In the genomic region with DNA sequence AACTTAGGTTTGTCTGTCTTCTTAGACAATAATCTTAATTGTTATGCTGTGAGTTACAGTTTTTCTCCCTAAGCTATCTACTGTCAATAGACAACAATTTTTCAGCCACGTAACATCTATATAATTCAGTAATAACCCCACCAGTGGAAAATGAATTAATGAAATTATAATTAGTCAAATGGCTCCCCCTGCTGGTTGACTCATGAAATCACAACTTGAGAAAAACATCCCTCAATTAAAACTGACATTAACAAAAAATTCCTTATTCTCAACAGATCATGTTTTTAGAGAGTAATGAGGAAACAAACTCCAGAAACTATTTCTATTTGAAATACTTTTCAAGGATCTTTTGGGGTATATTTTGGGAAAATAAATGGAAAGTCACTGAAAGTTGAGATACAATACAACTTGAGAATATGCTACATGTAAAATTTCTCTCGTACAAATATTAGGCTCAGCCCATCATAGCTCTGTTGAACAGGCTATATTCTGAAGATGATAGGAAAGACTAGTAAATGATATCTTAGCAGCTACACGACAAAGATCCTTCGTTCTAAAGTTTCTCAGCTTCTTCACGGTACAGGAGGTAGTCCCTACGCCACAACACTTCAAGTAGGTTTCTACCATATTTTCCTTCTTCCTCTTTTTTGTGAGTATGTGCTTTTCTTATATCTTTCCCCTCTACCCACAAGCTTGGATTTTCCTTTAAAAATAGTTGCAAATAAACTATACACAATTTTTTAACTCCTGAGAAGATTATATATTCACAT, we compare ENCODE assay signal across 8 cellular contexts. TPM values are rescaled to one million over a fixed set of nuclear protein-coding genes. Genes with fewer than 3 reads are reported as not detected.
DNase-seq lines count a peak whose midpoint lies in the region; ATAC-seq, FAIRE-seq and TF ChIP-seq lines count a peak whose summit lies in the region.

No MANE protein-coding gene starts in this region.

- peaks cover 15% of the 10 kb centered on the region for H3K36me3 Mint-ChIP-seq in activated naive CD8-positive, alpha-beta T cell treated with anti-CD3 and anti-CD28 coated beads for 36 hours

- TF ChIP-seq POLR2A in A549 (IDR thresholded peaks at IDR 0.05; ENCODE audit: low read length), result no peak
- no peak for TF ChIP-seq POLR2A in transverse colon (IDR thresholded peaks at IDR 0.05)

- TF ChIP-seq CTCF in A549 (IDR thresholded peaks at IDR 0.05) (peak; percentile 77), transverse colon (IDR thresholded peaks at IDR 0.05) (peak; percentile 72 to 91 (median 75))

- no peaks in the 10 kb centered on the region for H3K9me3 Mint-ChIP-seq in activated naive CD8-positive, alpha-beta T cell treated with anti-CD3 and anti-CD28 coated beads for 36 hours

- no peak overlapping the region for H3K4me3 Mint-ChIP-seq in activated naive CD8-positive, alpha-beta T cell treated with anti-CD3 and anti-CD28 coated beads for 36 hours

- H3K9me3 ChIP-seq in A549 (no peaks in the 10 kb centered on the region), transverse colon (no peaks in the 10 kb centered on the region)

- peak; percentile 69 to 79 for TF ChIP-seq RAD21 in A549 (conservative IDR thresholded peaks at IDR 0.05 in 1 of 2, IDR thresholded peaks at IDR 0.05 in 1 of 2)

- DNase-seq in A549 (ENCODE audit: low read depth in 1 of 2, low spot score in 1 of 2) (peak; percentile 13 to 43), EL (peak; percentile 40), NCI-H2029 treated with DMSO at 0.1 percent for 48 hours (lab: John Stamatoyannopoulos, UW) (peak; percentile 14), inferior parietal cortex (ENCODE audit: extremely low spot score) (peak; percentile 77), transverse colon (no peak)
- no peak for DNase-seq in activated naive CD8-positive, alpha-beta T cell treated with anti-CD3 and anti-CD28 coated beads for 36 hours
- no peak for DNase-seq in activated CD4-positive, CD25-positive, alpha-beta regulatory T cell treated with anti-CD3 and anti-CD28 coated beads, Interleukin-2, amount 50 U/mL, for 72 hours

- POLR2A ChIA-PET in A549 (lab: Yijun Ruan, JAX), result interaction anchor here (0.7 kb wide), 1 partner anchor 252 kb away, joined by 3 read pairs; a partner anchor contains a TSS

- WGBS in A549 (ENCODE audit: missing lambda C conversion rate), result 53% methylated on average over 6 of the region's 6 CpGs
- 54 to 61% methylated on average over 6 of the region's 6 CpGs for WGBS in transverse colon (ENCODE audit: low coverage in 1 of 2), 2 donors

- H3K4me1 ChIP-seq in A549, result no peaks in the 10 kb centered on the region
- H3K4me1 ChIP-seq in transverse colon, result peaks cover 0 to 2% (median 0%) of the 10 kb centered on the region in 4 donors

- H3K36me3 ChIP-seq in transverse colon, result peaks cover 0 to 24% (median 0%) of the 10 kb centered on the region in 4 donors

- peaks cover 47% of the 10 kb centered on the region for H3K4me1 Mint-ChIP-seq in activated naive CD8-positive, alpha-beta T cell treated with anti-CD3 and anti-CD28 coated beads for 36 hours

- peak overlapping the region; percentile 59 for H3K27ac Mint-ChIP-seq in activated naive CD8-positive, alpha-beta T cell treated with anti-CD3 and anti-CD28 coated beads for 36 hours

- peak; percentile 39 for FAIRE-seq in A549 (lab: Jason Lieb, UNC)

- ATAC-seq in A549, result no peak
- ATAC-seq in GM19463 (IDR thresholded peaks at IDR 0.05; ENCODE audit: unreplicated experiment), result no peak

- intact Hi-C loops in transverse colon (cut with DNase I; ENCODE audit: low total_unique reads), result no loop called here

- H3K4me3 ChIP-seq in A549 (no peak overlapping the region), transverse colon (no peak overlapping the region)

- H3K27me3 Mint-ChIP-seq in activated naive CD8-positive, alpha-beta T cell treated with anti-CD3 and anti-CD28 coated beads for 36 hours, result no peaks in the 10 kb centered on the region

- no peak overlapping the region for H3K4me2 ChIP-seq in A549

- CTCF ChIA-PET in A549 (lab: Yijun Ruan, JAX), result interaction anchor here (0.7 to 14.7 kb wide), 11 partner anchors 12 to 335 kb away, joined by 3 to 186 read pairs (median 5); a partner anchor contains a TSS

- H3K27me3 ChIP-seq in transverse colon, result no peaks in the 10 kb centered on the region

- in situ Hi-C loops in transverse colon (cut with MboI; ENCODE audit: low pct_ligation_motif_present in 1 of 4, low pct_unique_long_range_greater_than_20kb in 1 of 4, low sequenced_read_pairs in 3 of 4), result loop anchor here in 3 of 4 donors (5.0 to 10.0 kb wide), 2 partner anchors 248 to 250 kb away; a partner anchor contains a TSS

- TF ChIP-seq EP300 in A549 (IDR thresholded peaks at IDR 0.05) (no peak), transverse colon (IDR thresholded peaks at IDR 0.05; ENCODE audit: low read depth) (no peak)

- H3K27ac ChIP-seq in A549, result no peak overlapping the region
- H3K27ac ChIP-seq in transverse colon, result no peak overlapping the region

TF ChIP-seq in A549, 52 proteins besides CTCF, POLR2A, EP300 and RAD21:
- TF ChIP-seq SMC3 (IDR thresholded peaks at IDR 0.05) (peak; percentile 80), CHD4 (IDR thresholded peaks at IDR 0.05; ENCODE audit: borderline replicate concordance) (no peak)
- TF ChIP-seq, protein P1, sequence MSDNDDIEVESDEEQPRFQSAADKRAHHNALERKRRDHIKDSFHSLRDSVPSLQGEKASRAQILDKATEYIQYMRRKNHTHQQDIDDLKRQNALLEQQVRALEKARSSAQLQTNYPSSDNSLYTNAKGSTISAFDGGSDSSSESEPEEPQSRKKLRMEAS (IDR thresholded peaks at IDR 0.05), result no peak

RNA-seq across cellular contexts. Expression of a gene that starts 20.7 kb away (rescaled TPM):
- polyA plus RNA-seq in A549 (2011; rRNA removed), result 44.0 and 47.3 TPM in 2 replicates
- polyA plus RNA-seq in A549 (2012; cell fraction: cytosol; rRNA removed), result 7.3 and 10.7 TPM in 2 replicates
- polyA plus RNA-seq in A549 (2012; cell fraction: nucleus; rRNA removed), result 7.3 and 11.3 TPM in 2 replicates
- 13.4 to 14.8 TPM (median 13.9 TPM) in 3 replicates for polyA plus RNA-seq in A549 (2017; fragmentation: RNase III; extraction: RNeasy Plus Mini Kit Qiagen cat#74134 plus additional on column Dnase treatment)
- 24.4 and 28.1 TPM in 2 replicates for polyA minus RNA-seq in A549 (2011; rRNA and poly(A)+ RNA removed)
- total RNA-seq in activated naive CD8-positive, alpha-beta T cell treated with anti-CD3 and anti-CD28 coated beads for 36 hours, result 10 to 100 TPM; 89.5 to 91.8 TPM
- total RNA-seq in transverse colon, result 100 to 1,000 TPM in 1 of 4 donors, 10 to 100 TPM in 3; 50.7 to 143 (median 59.4) TPM

Comparison
In these comparisons a context has a peak if more than half of its experiments do, and no peak if none do; other contexts are left out.
1. DNase-seq: peak in A549 (2 of 2), EL (single experiment), NCI-H2029 treated with DMSO at 0.1 percent for 48 hours (single experiment) and inferior parietal cortex (single experiment); none in activated naive CD8-positive, alpha-beta T cell treated with anti-CD3 and anti-CD28 coated beads for 36 hours (single experiment), transverse colon (single experiment) and activated CD4-positive, CD25-positive, alpha-beta regulatory T cell treated with anti-CD3 and anti-CD28 coated beads, Interleukin-2, amount 50 U/mL, for 72 hours (single experiment).